Comparison of ENCODE assay signal across 1 cellular context in the genomic region with DNA sequence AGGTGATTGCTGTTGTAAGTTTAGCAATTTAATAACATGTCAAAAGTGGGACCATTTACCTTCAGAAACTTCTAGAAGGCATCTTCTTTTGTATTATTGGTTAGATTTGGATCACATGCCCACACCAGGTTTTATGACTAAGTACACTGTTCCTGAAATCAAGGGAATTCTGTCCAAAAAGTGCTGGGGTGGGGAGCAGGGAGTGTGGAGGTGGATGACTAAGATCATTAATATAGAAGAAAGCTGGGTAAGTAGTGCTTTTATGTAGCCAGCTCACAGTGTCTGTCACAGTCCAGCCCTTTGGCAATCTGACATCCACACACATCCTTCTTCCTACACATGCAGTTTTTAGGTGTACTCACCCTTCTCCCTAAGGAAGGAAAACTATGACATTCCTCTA.
TF ChIP-seq lines count a peak whose summit lies in the region.

No MANE protein-coding gene starts in this region.

TF ChIP-seq in IMR-90, 13 proteins besides CTCF, POLR2A, EP300 and RAD21:
- peak; percentile 84 for TF ChIP-seq USF2 (IDR thresholded peaks at IDR 0.05; ENCODE audit: low read depth, low read length)
- TF ChIP-seq RFX5 (IDR thresholded peaks at IDR 0.05; ENCODE audit: low read depth, low read length) = no peak
- no peak for TF ChIP-seq MXI1 (IDR thresholded peaks at IDR 0.05; ENCODE audit: borderline replicate concordance, low read depth, low read length)
- no peak for TF ChIP-seq MAZ (IDR thresholded peaks at IDR 0.05; ENCODE audit: borderline replicate concordance, low read depth, low read length)
- no peak for TF ChIP-seq ELK1 (IDR thresholded peaks at IDR 0.05; ENCODE audit: borderline replicate concordance, low read depth, low read length)
- TF ChIP-seq RCOR1 (IDR thresholded peaks at IDR 0.05; ENCODE audit: insufficient replicate concordance, low read length) = no peak
